15 cellular contexts compared by ENCODE assay signal in genomic region chr5:2758632-2759031, GRCh38. TPM values are rescaled to one million over a fixed set of nuclear protein-coding genes. Genes with fewer than 3 reads are reported as not detected.
"Had no signal": no experiment of that assay in that cellular context is flagged by ENCODE, and none has a peak within 500 bp of the region (broad histone marks: within the 10 kb centered on the region; RNA-seq: fewer than 3 reads in every experiment).

No MANE protein-coding gene starts in this region.

- ATAC-seq: activated CD8-positive, alpha-beta T cell treated with anti-CD3 and anti-CD28 coated beads for 36 hours; activated T-cell treated with anti-CD3 and anti-CD28 coated beads, Interleukin-2, amount 50 U/mL, for 4 hours; effector memory CD8-positive, alpha-beta T cell; sciatic nerve; T-helper 17 cell; WTC11 had no signal

- H3K4me2 ChIP-seq: hepatocyte had no signal

- H3K4me3 ChIP-seq: hepatocyte, spleen, suprapubic skin, upper lobe of right lung had no signal

- H3K9me3 ChIP-seq: suprapubic skin, upper lobe of right lung had no signal

- H3K27ac ChIP-seq: hepatocyte, spleen, suprapubic skin, upper lobe of right lung had no signal

- H3K36me3 ChIP-seq: spleen, suprapubic skin, upper lobe of right lung had no signal

- DNase-seq: activated CD4-positive, alpha-beta T cell treated with anti-CD3 and anti-CD28 coated beads for 4 hours; activated CD8-positive, alpha-beta T cell treated with anti-CD3 and anti-CD28 coated beads for 36 hours; activated effector memory CD4-positive, alpha-beta T cell treated with anti-CD3 and anti-CD28 coated beads, Interleukin-2, amount 50 U/mL, for 16 hours; activated T-cell treated with anti-CD3 and anti-CD28 coated beads, Interleukin-2, amount 50 U/mL, for 4 hours; amniotic stem cell; effector memory CD8-positive, alpha-beta T cell; nephron progenitor cell; spleen; T-helper 17 cell; upper lobe of right lung had no signal

RNA-seq across cellular contexts. Expression of gene IRX2, which starts 7.2 kb away (rescaled TPM):
- total RNA-seq: activated CD8-positive, alpha-beta T cell treated with anti-CD3 and anti-CD28 coated beads for 36 hours; liver; T-helper 17 cell had no signal
